In the genomic region with DNA sequence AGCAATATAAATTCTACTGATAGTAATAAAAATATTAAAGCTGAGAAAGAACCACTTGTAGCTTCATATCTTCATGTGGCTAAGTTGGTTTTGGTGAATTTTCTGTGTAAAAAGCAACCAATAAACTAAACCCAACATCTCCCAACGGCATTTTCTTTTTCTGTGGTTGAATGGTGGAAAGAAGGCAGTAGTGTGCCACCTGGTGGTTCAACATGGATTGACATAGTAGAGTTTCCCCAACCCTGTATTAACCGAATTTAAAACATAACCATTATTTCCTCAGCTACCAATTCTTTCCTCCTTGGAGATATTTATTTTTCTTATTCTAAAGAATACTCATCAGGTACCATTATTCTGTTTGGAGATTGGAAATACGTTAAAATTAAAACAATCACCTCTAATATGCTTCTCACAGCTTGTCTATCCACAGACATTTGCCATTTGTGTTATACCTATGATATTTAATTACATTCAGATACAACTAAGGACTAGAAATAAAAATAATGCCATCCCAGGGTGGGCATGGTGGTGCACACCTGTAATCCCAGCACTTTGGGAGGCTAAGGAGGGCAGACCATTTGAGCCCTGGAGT, we compare ENCODE assay signal across 8 cellular contexts.
DNase-seq lines count a peak whose midpoint lies in the region; ATAC-seq, FAIRE-seq and TF ChIP-seq lines count a peak whose summit lies in the region.

No MANE protein-coding gene starts in this region.

- H3K27ac ChIP-seq in right lobe of liver: no peak overlapping the region

- ATAC-seq in GM21360 (IDR thresholded peaks at IDR 0.05; ENCODE audit: unreplicated experiment): peak; percentile 73
- ATAC-seq in right lobe of liver: peak; percentile 82 to 89 (median 86)

- no peaks in the 10 kb centered on the region for H3K4me1 ChIP-seq in right lobe of liver

- DNase-seq in NCI-H1436 (lab: John Stamatoyannopoulos, UW) (peak; percentile 35), NCI-H1436 treated with DMSO at 0.1 percent for 48 hours (lab: John Stamatoyannopoulos, UW) (no peak), HT-29 (ENCODE audit: low spot score) (peak; percentile 69), SK-MEL-5 (ENCODE audit: low read depth, low spot score) (peak; percentile 80), bronchial epithelial cell (ENCODE audit: low read depth) (peak; percentile 26), right lobe of liver (no peak), superior temporal gyrus (ENCODE audit: extremely low spot score) (peak; percentile 87)

- intact Hi-C loops in right lobe of liver (cut with DNase I): no loop called here

- TF ChIP-seq POLR2A in right lobe of liver (IDR thresholded peaks at IDR 0.05): no peak

- in situ Hi-C loops in SK-MEL-5 (cut with HindIII; ENCODE audit: low pct_unique_long_range_greater_than_20kb, low sequenced_read_pairs): no loop called here

- H3K9me3 ChIP-seq in right lobe of liver: no peaks in the 10 kb centered on the region

- WGBS in right lobe of liver (ENCODE audit: insufficient coverage, low coverage, low lambda C conversion rate, missing lambda C conversion rate): 4% methylated on average over 3 of the region's 3 CpGs

- H3K27me3 ChIP-seq in bronchial epithelial cell (ENCODE audit: control insufficient read depth, insufficient read depth, low read length) (no peaks in the 10 kb centered on the region), right lobe of liver (no peaks in the 10 kb centered on the region)

- no peak overlapping the region for H3K4me3 ChIP-seq in bronchial epithelial cell (ENCODE audit: low read depth, low read length)
- no peak overlapping the region for H3K4me3 ChIP-seq in right lobe of liver

- FAIRE-seq in bronchial epithelial cell (lab: Jason Lieb, UNC): no peak

- H3K36me3 ChIP-seq in bronchial epithelial cell (ENCODE audit: control insufficient read depth, insufficient read depth, low read length): no peaks in the 10 kb centered on the region
- H3K36me3 ChIP-seq in right lobe of liver: no peaks in the 10 kb centered on the region

- TF ChIP-seq CTCF in bronchial epithelial cell (IDR thresholded peaks at IDR 0.05; ENCODE audit: insufficient read depth, low read length, severe bottlenecking): peak; percentile 58
- TF ChIP-seq CTCF in right lobe of liver (IDR thresholded peaks at IDR 0.05): peak; percentile 77 to 87 (median 81)

Comparison
In these comparisons a context has a peak if more than half of its experiments do, and no peak if none do; other contexts are left out.
1. DNase-seq: peak in NCI-H1436 (single experiment), HT-29 (single experiment), SK-MEL-5 (single experiment), bronchial epithelial cell (single experiment) and superior temporal gyrus (single experiment); none in NCI-H1436 treated with DMSO at 0.1 percent for 48 hours (single experiment) and right lobe of liver (0 of 3).